ENCODE assay signal across 8 cellular contexts in the genomic region with DNA sequence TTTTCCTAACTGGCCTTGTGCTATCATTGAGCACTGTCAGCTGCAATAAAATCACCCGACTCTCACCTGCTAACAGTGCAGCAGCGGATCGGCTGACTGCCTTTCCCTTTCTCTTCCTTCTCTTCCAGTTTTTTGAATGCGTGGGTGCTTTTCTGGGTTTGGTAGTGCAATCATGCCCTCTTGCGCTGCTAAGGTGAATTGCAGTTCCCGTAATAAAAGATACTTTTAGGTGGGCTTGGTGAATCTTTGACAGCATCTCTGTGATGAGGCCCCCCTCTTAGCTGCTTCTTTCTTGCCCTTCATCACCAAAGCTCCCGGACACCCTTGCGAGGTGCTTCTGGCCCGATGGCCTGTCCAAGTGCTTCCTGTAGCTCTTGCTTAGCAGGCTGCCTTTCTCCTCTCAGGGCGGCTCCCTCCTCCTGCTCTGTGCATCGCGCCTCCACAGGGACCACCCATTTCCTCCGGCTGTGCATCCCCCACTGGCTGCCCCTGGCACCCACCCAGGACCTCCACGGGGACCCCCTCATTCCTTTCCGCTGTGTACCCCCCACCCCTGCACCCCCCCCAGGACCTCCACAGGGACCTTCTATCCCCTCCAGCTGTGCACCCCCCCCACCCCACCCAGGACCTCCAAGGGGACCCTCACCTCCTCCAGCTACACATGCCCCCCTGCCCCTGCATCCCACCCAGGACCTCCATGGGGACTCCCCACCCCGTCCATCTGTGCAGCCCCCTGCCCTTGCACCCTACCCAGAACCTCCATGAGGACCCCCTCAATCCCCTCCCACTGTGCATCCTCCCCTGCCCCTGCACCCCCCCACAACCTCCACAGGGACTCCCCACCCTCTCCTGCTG. TPM values are rescaled to one million over a fixed set of nuclear protein-coding genes. Genes with fewer than 3 reads are reported as not detected.
A peak's percentile ranks its signal among the peaks of the same experiment; 100 is the strongest.
DNase-seq lines count a peak whose midpoint lies in the region; ATAC-seq, FAIRE-seq and TF ChIP-seq lines count a peak whose summit lies in the region.

No MANE protein-coding gene starts in this region.

- TF ChIP-seq CTCF in GM13976 (IDR thresholded peaks at IDR 0.05; ENCODE audit: borderline replicate concordance, control extremely low read depth, extremely low read depth, insufficient read depth, missing control alignments) (peak; percentile 82), lung (IDR thresholded peaks at IDR 0.05; ENCODE audit: control extremely low read depth, extremely low read depth) (peak; percentile 90)

- no peaks in the 10 kb centered on the region for H3K9me3 ChIP-seq in lung (ENCODE audit: control insufficient read depth in 2 of 2, insufficient read depth in 1 of 2, low read length in 1 of 2)

- no peak overlapping the region for H3K4me3 ChIP-seq in lung

- ATAC-seq in lung (ENCODE audit: insufficient read depth, low FRiP score) (peak; percentile 51), HG02759 (IDR thresholded peaks at IDR 0.05; ENCODE audit: unreplicated experiment) (no peak)

- no peaks in the 10 kb centered on the region for H3K36me3 ChIP-seq in lung (ENCODE audit: control insufficient read depth in 2 of 2, insufficient read depth in 2 of 2, low read length in 2 of 2)

- no peak overlapping the region for H3K27ac ChIP-seq in lung (ENCODE audit: low read depth in 1 of 2, low read length in 1 of 2)

- H3K4me1 ChIP-seq in lung (ENCODE audit: control insufficient read depth in 2 of 2, insufficient read depth in 2 of 2, low read length in 2 of 2) = peaks cover 5% of the 10 kb centered on the region in 2 donors

- WGBS in lung, 2 donors = 12 to 14% methylated on average over 16 of the region's 16 CpGs

- H3K27me3 ChIP-seq in lung (ENCODE audit: control insufficient read depth, insufficient read depth) = no peaks in the 10 kb centered on the region

- DNase-seq in GM13976 (ENCODE audit: low spot score) (peak; percentile 75), NCI-H2196 treated with DMSO at 0.1 percent for 48 hours (lab: John Stamatoyannopoulos, UW; ENCODE audit: unreplicated experiment) (peak; percentile 4), dermis microvascular lymphatic vessel endothelial cell (ENCODE audit: low read depth in 2 of 2) (peak; percentile 56 to 67), lung (ENCODE audit: low spot score) (peak; percentile 39)
- DNase-seq in activated CD4-positive, CD25-positive, alpha-beta regulatory T cell treated with anti-CD3 and anti-CD28 coated beads, Interleukin-2, amount 50 U/mL, for 72 hours = peak; percentile 46
- DNase-seq in stimulated activated CD8-positive, alpha-beta memory T cell treated with anti-CD3 and anti-CD28 coated beads, Interleukin-4, amount 100 ng/mL, for 48 hours = peak; percentile 57

- in situ Hi-C loops in GM13976 (cut with MboI; ENCODE audit: low sequenced_read_pairs, unreplicated experiment) = no loop called here

- FAIRE-seq in A204.1 (lab: Jason Lieb, UNC) = peak; percentile 16

RNA-seq across cellular contexts. Expression of a gene that starts 50.8 kb away (rescaled TPM):
- 1,083 and 1,565 TPM in 2 replicates for total RNA-seq in dermis microvascular lymphatic vessel endothelial cell
- total RNA-seq in lung = 1,000 to 10,000 TPM; 1,163 to 1,366 TPM
- 1,000 to 10,000 TPM; 1,635 to 3,171 TPM for polyA plus RNA-seq in lung

Comparison
In these comparisons a context has a peak if more than half of its experiments do, and no peak if none do; other contexts are left out.
1. DNase-seq: peak in every context shown above with its lines; median percentile 75 in GM13976; 62 in dermis microvascular lymphatic vessel endothelial cell; 57 in stimulated activated CD8-positive, alpha-beta memory T cell treated with anti-CD3 and anti-CD28 coated beads, Interleukin-4, amount 100 ng/mL, for 48 hours; 46 in activated CD4-positive, CD25-positive, alpha-beta regulatory T cell treated with anti-CD3 and anti-CD28 coated beads, Interleukin-2, amount 50 U/mL, for 72 hours; 39 in lung; 4 in NCI-H2196 treated with DMSO at 0.1 percent for 48 hours.